In the genomic region with DNA sequence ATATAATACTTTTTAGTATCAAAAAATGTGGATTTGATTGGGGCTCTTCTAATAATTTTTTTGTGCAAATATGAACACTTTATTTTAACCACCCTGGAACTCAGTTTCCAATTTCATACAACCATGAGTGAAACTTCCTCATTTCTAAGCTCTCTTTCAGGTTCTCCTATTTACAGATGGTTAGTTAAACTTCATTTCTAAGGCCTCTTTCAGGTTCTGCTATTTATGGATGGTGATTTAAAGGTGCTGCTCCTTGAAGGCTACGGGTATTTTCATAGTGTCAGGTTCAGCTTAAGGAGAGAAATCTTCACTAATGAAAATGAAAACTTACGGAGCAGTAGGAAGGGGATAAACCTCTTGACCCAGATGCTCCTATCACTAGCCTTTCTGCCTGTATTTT, we compare ENCODE assay signal across 27 cellular contexts.
"Had no signal": no experiment of that assay in that cellular context is flagged by ENCODE, and none has a peak within 500 bp of the region (broad histone marks: within the 10 kb centered on the region; RNA-seq: fewer than 3 reads in every experiment).

No MANE protein-coding gene starts in this region.

- H3K4me2 ChIP-seq: PC-9 had no signal

- ATAC-seq: activated naive CD4-positive, alpha-beta T cell treated with anti-CD3 and anti-CD28 coated beads, Interleukin-2, amount 50 U/mL, for 72 hours; activated naive CD8-positive, alpha-beta T cell treated with anti-CD3 and anti-CD28 coated beads, Interleukin-2, amount 50 U/mL, for 24 hours; activated T-cell treated with anti-CD3 and anti-CD28 coated beads, Interleukin-2, amount 50 U/mL, for 4 hours; body of pancreas had no signal

- H3K9me3 ChIP-seq: ascending aorta, body of pancreas had no signal

- H3K9me3 Mint-ChIP-seq: activated CD4-positive, alpha-beta memory T cell treated with anti-CD3 and anti-CD28 coated beads for 36 hours; activated CD4-positive, alpha-beta T cell treated with anti-CD3 and anti-CD28 coated beads, Interleukin-2, amount 10 ng/mL, durations not matched to agents 7 days and 5 days; activated naive CD8-positive, alpha-beta T cell treated with anti-CD3 and anti-CD28 coated beads, Interleukin-2, amount 50 U/mL, for 24 hours; activated T-cell treated with anti-CD3 and anti-CD28 coated beads, Interleukin-2, amount 50 U/mL, for 4 hours had no signal

- H3K4me3 Mint-ChIP-seq: activated CD4-positive, alpha-beta memory T cell treated with anti-CD3 and anti-CD28 coated beads for 36 hours; activated CD4-positive, alpha-beta T cell treated with anti-CD3 and anti-CD28 coated beads, Interleukin-2, amount 10 ng/mL, durations not matched to agents 7 days and 5 days; activated naive CD8-positive, alpha-beta T cell treated with anti-CD3 and anti-CD28 coated beads, Interleukin-2, amount 50 U/mL, for 24 hours; activated T-cell treated with anti-CD3 and anti-CD28 coated beads, Interleukin-2, amount 50 U/mL, for 4 hours; central memory CD8-positive, alpha-beta T cell had no signal

- H3K4me1 Mint-ChIP-seq: activated CD4-positive, alpha-beta T cell treated with anti-CD3 and anti-CD28 coated beads, Interleukin-2, amount 10 ng/mL, durations not matched to agents 7 days and 5 days; activated naive CD8-positive, alpha-beta T cell treated with anti-CD3 and anti-CD28 coated beads, Interleukin-2, amount 50 U/mL, for 24 hours; central memory CD8-positive, alpha-beta T cell had no signal

- H3K27ac Mint-ChIP-seq: activated CD4-positive, alpha-beta memory T cell treated with anti-CD3 and anti-CD28 coated beads for 36 hours; activated CD4-positive, alpha-beta T cell treated with anti-CD3 and anti-CD28 coated beads, Interleukin-2, amount 10 ng/mL, durations not matched to agents 7 days and 5 days; activated naive CD4-positive, alpha-beta T cell treated with anti-CD3 and anti-CD28 coated beads, Interleukin-2, amount 50 U/mL, for 72 hours; activated naive CD8-positive, alpha-beta T cell treated with anti-CD3 and anti-CD28 coated beads, Interleukin-2, amount 50 U/mL, for 24 hours had no signal

- H3K36me3 Mint-ChIP-seq: activated CD4-positive, alpha-beta memory T cell treated with anti-CD3 and anti-CD28 coated beads for 36 hours; activated naive CD4-positive, alpha-beta T cell treated with anti-CD3 and anti-CD28 coated beads, Interleukin-2, amount 50 U/mL, for 72 hours had no signal

- H3K4me3 ChIP-seq: ascending aorta, body of pancreas, PC-9 had no signal

- H3K27me3 ChIP-seq: ascending aorta, body of pancreas had no signal

- H3K27me3 Mint-ChIP-seq: activated CD4-positive, alpha-beta memory T cell treated with anti-CD3 and anti-CD28 coated beads for 36 hours; activated CD4-positive, alpha-beta T cell treated with anti-CD3 and anti-CD28 coated beads, Interleukin-2, amount 10 ng/mL, durations not matched to agents 7 days and 5 days; activated naive CD8-positive, alpha-beta T cell treated with anti-CD3 and anti-CD28 coated beads, Interleukin-2, amount 50 U/mL, for 24 hours; central memory CD8-positive, alpha-beta T cell had no signal

- H3K27ac ChIP-seq: ascending aorta, body of pancreas, PC-9, VCaP had no signal

- DNase-seq: activated CD4-positive, alpha-beta memory T cell treated with anti-CD3 and anti-CD28 coated beads for 36 hours; activated CD4-positive, alpha-beta T cell treated with anti-CD3 and anti-CD28 coated beads, Interleukin-2, amount 10 ng/mL, durations not matched to agents 7 days and 5 days; activated CD4-positive, CD25-positive, alpha-beta regulatory T cell; activated CD8-positive, alpha-beta memory T cell treated with anti-CD3 and anti-CD28 coated beads for 24 hours; activated effector memory CD4-positive, alpha-beta T cell treated with anti-CD3 and anti-CD28 coated beads, Interleukin-2, amount 50 U/mL, for 16 hours; activated naive CD4-positive, alpha-beta T cell treated with Interleukin-2 at 50 U/mL for 16 hours; activated naive CD8-positive, alpha-beta T cell treated with anti-CD3 and anti-CD28 coated beads, Interleukin-2, amount 50 U/mL, for 24 hours; activated T-cell treated with anti-CD3 and anti-CD28 coated beads, Interleukin-2, amount 50 U/mL, for 4 hours; amniotic stem cell; body of pancreas; Karpas-422; NCI-H1092; NCI-H1417; NCI-H2029; NCI-H2107; NCI-H345; NCI-H510A; NCI-H526 treated with DMSO at 0.1 percent for 48 hours; NCI-H82; NK-92 treated with Interleukin-12 subunit alpha and Interleukin-12 subunit beta, amount 100 ng/mL, for 24 hours; PC-9; SHP77 treated with DMSO at 0.1 percent for 48 hours; T-helper 1 cell had no signal

- H3K36me3 ChIP-seq: ascending aorta had no signal

- H3K4me1 ChIP-seq: ascending aorta, body of pancreas had no signal

- H2AFZ ChIP-seq: PC-9 had no signal
